Comparison of ENCODE assay signal across 10 cellular contexts in the genomic region with DNA sequence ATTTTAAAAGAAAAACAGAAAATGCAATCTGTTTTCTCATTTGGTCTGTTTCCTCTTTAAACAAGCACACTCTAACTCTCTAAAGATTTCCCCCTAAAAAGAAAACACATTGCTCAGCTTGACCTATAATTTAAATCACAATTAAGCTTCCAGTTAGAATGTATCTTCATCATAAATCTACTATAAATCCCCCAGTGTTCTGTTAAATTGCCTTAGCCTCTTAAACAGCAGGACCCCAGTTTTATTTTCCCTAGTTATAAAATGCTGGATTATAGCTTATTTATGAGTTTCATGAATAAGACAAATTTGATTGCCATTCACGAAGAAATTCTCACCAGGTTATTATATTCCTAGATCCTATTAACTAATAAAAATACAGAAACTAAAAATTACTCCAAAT.
"Had no signal": no experiment of that assay in that cellular context is flagged by ENCODE, and none has a peak within 500 bp of the region (broad histone marks: within the 10 kb centered on the region; RNA-seq: fewer than 3 reads in every experiment).

No MANE protein-coding gene starts in this region.

- H3K36me3 ChIP-seq: HAP-1 had no signal

- H3K4me3 ChIP-seq: GM23248, HAP-1 had no signal

- H2AFZ ChIP-seq: GM23248 had no signal

- H3K27ac Mint-ChIP-seq: IgD-negative memory B cell had no signal

- H3K4me3 Mint-ChIP-seq: IgD-negative memory B cell had no signal

- DNase-seq: GM23248, GOT3, H7, KBM-7 had no signal

- ATAC-seq: HCT116, HepG2 had no signal

- H3K27ac ChIP-seq: GM23248, HL-60, KMS-11 had no signal

- FAIRE-seq: HepG2 had no signal
